ENCODE assay signal across 15 cellular contexts in genomic region chr4:96175871-96176270, GRCh38.
DNase-seq lines count a peak whose midpoint lies in the region; ATAC-seq, FAIRE-seq and TF ChIP-seq lines count a peak whose summit lies in the region.
"Had no signal": no experiment of that assay in that cellular context is flagged by ENCODE, and none has a peak within 500 bp of the region (broad histone marks: within the 10 kb centered on the region; RNA-seq: fewer than 3 reads in every experiment).

No MANE protein-coding gene starts in this region.

- no peak for FAIRE-seq in bronchial epithelial cell (lab: Jason Lieb, UNC)

- H3K4me3 ChIP-seq in bronchial epithelial cell (ENCODE audit: low read depth, low read length), result no peak overlapping the region
- no peak overlapping the region for H3K4me3 ChIP-seq in fibroblast of pulmonary artery (replicated peaks; ENCODE audit: low read depth, low read length)
- H3K4me3 ChIP-seq: BLaER1 had no signal

- H3K36me3 ChIP-seq in bronchial epithelial cell (ENCODE audit: control insufficient read depth, insufficient read depth, low read length), result no peaks in the 10 kb centered on the region
- H3K36me3 ChIP-seq: BLaER1 had no signal

- peak; percentile 1 for DNase-seq in NCI-H2227 (lab: John Stamatoyannopoulos, UW; ENCODE audit: unreplicated experiment)
- DNase-seq in NCI-H2227 treated with DMSO at 0.1 percent for 48 hours (lab: John Stamatoyannopoulos, UW), result no peak
- DNase-seq in bronchial epithelial cell (ENCODE audit: low read depth), result peak; percentile 69
- peak; percentile 17 for DNase-seq in fibroblast of pulmonary artery (ENCODE audit: low read depth)
- no peak for DNase-seq in stimulated activated CD4-positive, alpha-beta T cell treated with anti-CD3 and anti-CD28 coated beads, Interleukin-15, amount 100 ng/mL, for 24 hours
- no peak for DNase-seq in ureter (ENCODE audit: low spot score)
- DNase-seq: 8988T; AML-193; Caco-2; CD8-positive, alpha-beta memory T cell; DND-41; GF-D8; HCEC 1CT had no signal

- ATAC-seq in HG02571 (IDR thresholded peaks at IDR 0.05; ENCODE audit: unreplicated experiment), result no peak

- TF ChIP-seq CTCF in bronchial epithelial cell (IDR thresholded peaks at IDR 0.05; ENCODE audit: insufficient read depth, low read length, severe bottlenecking) (no peak), fibroblast of pulmonary artery (IDR thresholded peaks at IDR 0.05; ENCODE audit: low read length, missing control alignments) (no peak)

- H3K27me3 ChIP-seq in bronchial epithelial cell (ENCODE audit: control insufficient read depth, insufficient read depth, low read length), result no peaks in the 10 kb centered on the region
- H3K27me3 ChIP-seq: BLaER1 had no signal

Comparison
In these comparisons a context has a peak if more than half of its experiments do, and no peak if none do; other contexts are left out.
1. DNase-seq: peak in NCI-H2227 (single experiment), bronchial epithelial cell (single experiment) and fibroblast of pulmonary artery (single experiment); none in NCI-H2227 treated with DMSO at 0.1 percent for 48 hours (single experiment), stimulated activated CD4-positive, alpha-beta T cell treated with anti-CD3 and anti-CD28 coated beads, Interleukin-15, amount 100 ng/mL, for 24 hours (single experiment) and ureter (single experiment).